Comparison of ENCODE assay signal across 8 cellular contexts in genomic region chr7:64307254-64308018, GRCh38. TPM values are rescaled to one million over a fixed set of nuclear protein-coding genes. Genes with fewer than 3 reads are reported as not detected.
A peak's percentile ranks its signal among the peaks of the same experiment; 100 is the strongest.
DNase-seq lines count a peak whose midpoint lies in the region; ATAC-seq and TF ChIP-seq lines count a peak whose summit lies in the region.

No MANE protein-coding gene starts in this region.

- peaks cover 2% of the 10 kb centered on the region for H3K9me3 Mint-ChIP-seq in activated CD4-positive, alpha-beta T cell treated with anti-CD3 and anti-CD28 coated beads for 36 hours (ENCODE audit: low read depth)

- H3K4me1 ChIP-seq in lower lobe of right lung = peaks cover 6% of the 10 kb centered on the region

- peak; percentile 93 for DNase-seq in NCI-H2107 (lab: John Stamatoyannopoulos, UW)
- peak; percentile 95 for DNase-seq in activated CD4-positive, alpha-beta T cell treated with anti-CD3 and anti-CD28 coated beads for 36 hours
- DNase-seq in choroid plexus epithelial cell (ENCODE audit: low read depth) = peak; percentile 82
- DNase-seq in lower lobe of right lung = peak; percentile 97
- DNase-seq in stimulated activated CD8-positive, alpha-beta memory T cell treated with anti-CD3 and anti-CD28 coated beads, Interleukin-15, amount 100 ng/mL, for 1 hour (ENCODE audit: low read depth) = peak; percentile 81
- DNase-seq in islet precursor cell = no peak

- TF ChIP-seq CTCF in choroid plexus epithelial cell (conservative IDR thresholded peaks at IDR 0.05; ENCODE audit: low read depth, low read length) (no peak), lower lobe of right lung (IDR thresholded peaks at IDR 0.05) (no peak)

- H3K4me1 Mint-ChIP-seq in activated CD4-positive, alpha-beta T cell treated with anti-CD3 and anti-CD28 coated beads for 36 hours = peaks cover 25% of the 10 kb centered on the region

- POLR2A ChIA-PET in activated CD4-positive, alpha-beta T cell treated with anti-CD3 and anti-CD28 coated beads for 36 hours (lab: Charles Lee) = interaction anchor here (0.5 to 1.2 kb wide), 4 partner anchors 8 to 1069 kb away, joined by 3 to 6 read pairs (median 4); partner anchors contain the start of gene ZNF680

- H3K27me3 Mint-ChIP-seq in activated CD4-positive, alpha-beta T cell treated with anti-CD3 and anti-CD28 coated beads for 36 hours = no peaks in the 10 kb centered on the region

- H3K4me3 ChIP-seq in choroid plexus epithelial cell (ENCODE audit: low read depth, low read length) (peak overlapping the region; percentile 86), lower lobe of right lung (peak overlapping the region; percentile 72)

- CTCF ChIA-PET in activated CD4-positive, alpha-beta T cell treated with anti-CD3 and anti-CD28 coated beads for 36 hours (lab: Charles Lee) = interaction anchor here (0.6 to 1.2 kb wide), 3 partner anchors 9 to 317 kb away, joined by 3 to 4 read pairs (median 3); no protein-coding TSS in a partner anchor

- H3K36me3 ChIP-seq in lower lobe of right lung = no peaks in the 10 kb centered on the region

- H3K4me3 Mint-ChIP-seq in activated CD4-positive, alpha-beta T cell treated with anti-CD3 and anti-CD28 coated beads for 36 hours = peak overlapping the region; percentile 84

- H3K36me3 Mint-ChIP-seq in activated CD4-positive, alpha-beta T cell treated with anti-CD3 and anti-CD28 coated beads for 36 hours (ENCODE audit: low read depth) = peaks cover 11% of the 10 kb centered on the region

- intact Hi-C loops in activated CD4-positive, alpha-beta T cell treated with anti-CD3 and anti-CD28 coated beads for 36 hours (cut with DNase I, micrococcal nuclease) = loop anchor here (1.0 to 5.0 kb wide), 5 partner anchors 255 to 487 kb away; partner anchors contain the start of genes ZNF107 (in 1 of the 2), ZNF138 (in 1 of the 2) and ZNF680 (in 1 of the 2)
- intact Hi-C loops in lower lobe of right lung (cut with DNase I) = no loop called here

- peak overlapping the region; percentile 81 for H3K27ac ChIP-seq in lower lobe of right lung

- H3K9me3 ChIP-seq in lower lobe of right lung = no peaks in the 10 kb centered on the region

- ATAC-seq in GM18502 (IDR thresholded peaks at IDR 0.05; ENCODE audit: poor library complexity, unreplicated experiment) (peak; percentile 99), HG02938 (IDR thresholded peaks at IDR 0.05; ENCODE audit: unreplicated experiment) (peak; percentile 97), lower lobe of right lung (peak; percentile 99)
- peak; percentile 97 for ATAC-seq in activated CD4-positive, alpha-beta T cell treated with anti-CD3 and anti-CD28 coated beads for 36 hours

- no peaks in the 10 kb centered on the region for H3K27me3 ChIP-seq in lower lobe of right lung (ENCODE audit: low read depth)

- H3K27ac Mint-ChIP-seq in activated CD4-positive, alpha-beta T cell treated with anti-CD3 and anti-CD28 coated beads for 36 hours = peak overlapping the region; percentile 91

RNA-seq across cellular contexts. Expression of gene ZNF736, which starts 6.3 kb away (rescaled TPM):
- total RNA-seq in activated CD4-positive, alpha-beta T cell treated with anti-CD3 and anti-CD28 coated beads for 36 hours = 10 to 100 TPM; 23.5 to 25.5 TPM
- total RNA-seq in lower lobe of right lung = 15.1 TPM
